ENCODE assay signal across 10 cellular contexts in the genomic region with DNA sequence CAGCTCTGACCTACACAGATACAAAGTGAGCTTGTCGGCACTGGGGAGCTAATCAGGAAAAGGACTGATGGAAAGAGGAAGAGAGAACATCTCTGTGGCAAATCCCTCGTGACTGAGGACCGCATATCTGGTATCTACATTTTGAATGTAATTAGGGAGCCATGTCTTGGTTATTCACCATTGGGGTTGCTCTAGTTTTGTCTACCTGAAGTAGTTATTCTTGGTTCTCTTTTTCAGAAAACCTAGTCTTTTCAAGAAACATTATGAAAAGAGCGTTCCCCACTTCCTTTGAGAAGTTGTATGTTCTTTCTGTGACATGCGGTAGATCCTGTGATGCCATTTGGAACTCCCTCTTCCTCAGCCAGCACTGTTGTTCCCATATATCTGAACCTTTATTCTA.
DNase-seq lines count a peak whose midpoint lies in the region; ATAC-seq, FAIRE-seq and TF ChIP-seq lines count a peak whose summit lies in the region.
"Had no signal": no experiment of that assay in that cellular context is flagged by ENCODE, and none has a peak within 500 bp of the region (broad histone marks: within the 10 kb centered on the region; RNA-seq: fewer than 3 reads in every experiment).

No MANE protein-coding gene starts in this region.

- no peak overlapping the region for H3K18ac ChIP-seq in H9 (ENCODE audit: insufficient read length, low read depth, low read length)

- no peak overlapping the region for H3K56ac ChIP-seq in H9 (ENCODE audit: insufficient read length, low read depth, low read length)

- no CpG with 5 or more reads among the region's 5 CpGs for WGBS in H9 (ENCODE audit: extremely low coverage, insufficient read length, low lambda C conversion rate)

- no peaks in the 10 kb centered on the region for H3K9me3 Mint-ChIP-seq in H9
- H3K9me3 Mint-ChIP-seq: neural crest cell had no signal

- H3K36me3 ChIP-seq in brain microvascular endothelial cell (replicated peaks) (no peaks in the 10 kb centered on the region), WERI-Rb-1 (no peaks in the 10 kb centered on the region)

- H3K14ac ChIP-seq in H9 (ENCODE audit: insufficient read depth, low read length) = no peak overlapping the region

- H3K4me3 ChIP-seq in GM12864 (ENCODE audit: low read depth, low read length) (no peak overlapping the region; the same call in 1 of the 2 replicates), brain microvascular endothelial cell (ENCODE audit: low read depth, low read length) (no peak overlapping the region), WERI-Rb-1 (ENCODE audit: low read depth, low read length) (no peak overlapping the region)
- H3K4me3 ChIP-seq: SJSA1 had no signal

- H2AFZ ChIP-seq in H9 (ENCODE audit: low read length) = no peak overlapping the region

- no peak overlapping the region for H4K91ac ChIP-seq in H9 (ENCODE audit: insufficient read length, low read depth, low read length)

- no peaks in the 10 kb centered on the region for H3K23me2 ChIP-seq in H9 (ENCODE audit: insufficient read length, low read depth, low read length, poor library complexity, severe bottlenecking)

- no peaks in the 10 kb centered on the region; a peak in 1 of 7 replicates for H3K36me3 Mint-ChIP-seq in H9 (ENCODE audit: insufficient read depth in 1 of 3, low read depth in 3 of 3)

- peak overlapping the region in 1 of 3 experiments; percentile 1; a peak in 2 of 7 replicates for H3K27ac Mint-ChIP-seq in H9

- FAIRE-seq in RCC 7860 (lab: Jason Lieb, UNC) = no peak

- H4K20me1 ChIP-seq in H9 (ENCODE audit: control insufficient read depth, insufficient read depth, insufficient read length) = no peaks in the 10 kb centered on the region

- H3K27ac ChIP-seq in brain microvascular endothelial cell = peak overlapping the region; percentile 85
- no peak overlapping the region for H3K27ac ChIP-seq in WERI-Rb-1
- H3K27ac ChIP-seq in H9 (ENCODE audit: insufficient read length, low read depth, low read length) = no peak overlapping the region
- H3K27ac ChIP-seq: SJSA1 had no signal

- H2BK120ac ChIP-seq in H9 (ENCODE audit: low read depth, low read length, poor library complexity, severe bottlenecking) = no peak overlapping the region

- no peak overlapping the region for H2BK15ac ChIP-seq in H9 (ENCODE audit: low read depth, low read length)

- ATAC-seq in GM19463 (IDR thresholded peaks at IDR 0.05; ENCODE audit: unreplicated experiment) (peak; percentile 75), HG03196 (IDR thresholded peaks at IDR 0.05; ENCODE audit: unreplicated experiment) (peak; percentile 79)

- H4K5ac ChIP-seq in H9 (ENCODE audit: insufficient read length, low read depth, low read length) = no peak overlapping the region

- H3K4me2 ChIP-seq in H9 (ENCODE audit: insufficient read depth, insufficient read length, low read length) = no peak overlapping the region

- no peaks in the 10 kb centered on the region for H3K27me3 Mint-ChIP-seq in H9 (ENCODE audit: low read depth)

- no peak overlapping the region for H3K23ac ChIP-seq in H9 (ENCODE audit: insufficient read length, low read depth, low read length)

- peaks cover 44 to 52% of the 10 kb centered on the region in 2 experiments for H3K4me1 Mint-ChIP-seq in H9

- TF ChIP-seq CTCF in GM12864 (IDR thresholded peaks at IDR 0.05; ENCODE audit: low read depth, low read length, missing control alignments) (no peak), brain microvascular endothelial cell (IDR thresholded peaks at IDR 0.05; ENCODE audit: low read depth, low read length, missing control alignments) (no peak), WERI-Rb-1 (IDR thresholded peaks at IDR 0.05; ENCODE audit: low read depth, low read length) (no peak), H9 (conservative IDR thresholded peaks at IDR 0.05) (no peak)

- no peaks in the 10 kb centered on the region for H3K9me3 ChIP-seq in WERI-Rb-1 (ENCODE audit: severe bottlenecking)
- H3K9me3 ChIP-seq in H9 (ENCODE audit: control insufficient read depth, low read depth, low read length) = no peaks in the 10 kb centered on the region
- H3K9me3 ChIP-seq: SJSA1 had no signal

- H3K9ac ChIP-seq in H9 (ENCODE audit: extremely low read depth, insufficient read length, low read length) = no peak overlapping the region

- no peak overlapping the region for H3K4ac ChIP-seq in H9 (ENCODE audit: low read depth, low read length)

- H2BK5ac ChIP-seq in H9 (ENCODE audit: insufficient read length, low read length) = no peak overlapping the region

- H3K4me1 ChIP-seq in H9 (ENCODE audit: insufficient read depth, low read length) = peaks cover 9% of the 10 kb centered on the region

- H2AK5ac ChIP-seq in H9 (ENCODE audit: insufficient read length, low read length) = no peak overlapping the region

- no peaks in the 10 kb centered on the region for H3K79me2 ChIP-seq in H9 (ENCODE audit: insufficient read depth, low read length)

- H3K79me1 ChIP-seq in H9 (ENCODE audit: insufficient read depth, low read depth, low read length, poor library complexity, severe bottlenecking) = no peaks in the 10 kb centered on the region

- H3K4me3 Mint-ChIP-seq in H9 = no peak overlapping the region

- in situ Hi-C loops in brain microvascular endothelial cell (cut with HindIII; ENCODE audit: low pct_ligation_motif_present, low sequenced_read_pairs) = no loop called here

- no peak overlapping the region for H3T11ph ChIP-seq in H9 (ENCODE audit: low read length)

- no peaks in the 10 kb centered on the region for H3K27me3 ChIP-seq in brain microvascular endothelial cell (replicated peaks)
- no peaks in the 10 kb centered on the region for H3K27me3 ChIP-seq in WERI-Rb-1 (ENCODE audit: insufficient read depth, low read depth, severe bottlenecking)
- no peaks in the 10 kb centered on the region for H3K27me3 ChIP-seq in H9 (ENCODE audit: insufficient read depth, low read length)
- H3K27me3 ChIP-seq: SJSA1 had no signal

- no peak overlapping the region for H2BK12ac ChIP-seq in H9 (ENCODE audit: insufficient read length, low read depth, low read length)

- DNase-seq in GM12864 (ENCODE audit: low read depth) (peak; percentile 80), brain microvascular endothelial cell (no peak), HPDE6-E6E7 (ENCODE audit: extremely low spot score) (no peak), WERI-Rb-1 (no peak), H9 (no peak), RCC 7860 (ENCODE audit: low spot score) (no peak)

- H2BK20ac ChIP-seq in H9 (ENCODE audit: low read depth, low read length, poor library complexity, severe bottlenecking) = no peak overlapping the region

- H4K8ac ChIP-seq in H9 (replicated peaks; ENCODE audit: insufficient read length, low read depth, low read length) = no peak overlapping the region
